2 cellular contexts compared by ENCODE assay signal in the genomic region with DNA sequence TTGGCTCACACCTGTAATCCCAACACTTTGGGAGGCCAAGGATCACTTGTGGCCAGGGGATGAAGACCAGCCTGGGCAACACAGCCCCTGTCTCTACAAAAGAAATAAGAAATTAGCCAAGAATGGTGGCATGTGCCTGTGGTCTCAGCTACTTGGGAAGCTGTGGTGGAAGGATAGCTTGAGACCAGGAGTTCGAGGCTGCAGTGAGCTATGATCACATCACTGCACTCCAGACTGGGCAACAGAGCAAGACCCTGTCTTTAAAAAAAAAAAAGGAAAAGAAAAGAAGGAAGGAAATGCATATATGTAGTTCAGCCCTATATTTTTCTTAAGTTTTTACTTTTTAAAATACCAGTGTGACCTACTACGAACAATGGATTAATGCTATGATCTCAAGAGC.
TF ChIP-seq lines count a peak whose summit lies in the region.

No MANE protein-coding gene starts in this region.

TF ChIP-seq in HepG2, 621 proteins besides CTCF, POLR2A, EP300 and RAD21:
- TF ChIP-seq MZF1 (CRISPR knock-in tag; IDR thresholded peaks at IDR 0.05; ENCODE audit: borderline replicate concordance) (no peak), ZNF121 (CRISPR knock-in tag; IDR thresholded peaks at IDR 0.05) (peak; percentile 85)

TF ChIP-seq in endothelial cell of umbilical vein, 7 proteins besides CTCF, POLR2A, EP300 and RAD21:
- TF ChIP-seq MYC (IDR thresholded peaks at IDR 0.05; ENCODE audit: low read depth, low read length) = no peak
- TF ChIP-seq POLR2AphosphoS5 (IDR thresholded peaks at IDR 0.05; ENCODE audit: insufficient read depth, low read depth, low read length) = no peak
- no peak for TF ChIP-seq GATA2 (IDR thresholded peaks at IDR 0.05; ENCODE audit: insufficient read depth, insufficient read length, low read depth, low read length)
- TF ChIP-seq FOS (IDR thresholded peaks at IDR 0.05; ENCODE audit: borderline replicate concordance, insufficient read depth, low read length) = no peak
- TF ChIP-seq JUN (IDR thresholded peaks at IDR 0.05; ENCODE audit: borderline replicate concordance, insufficient read depth, insufficient read length, low read depth) = no peak
- no peak for TF ChIP-seq EZH2 (IDR thresholded peaks at IDR 0.05; ENCODE audit: borderline replicate concordance, low read depth, low read length, severe bottlenecking)
- TF ChIP-seq, protein P1, sequence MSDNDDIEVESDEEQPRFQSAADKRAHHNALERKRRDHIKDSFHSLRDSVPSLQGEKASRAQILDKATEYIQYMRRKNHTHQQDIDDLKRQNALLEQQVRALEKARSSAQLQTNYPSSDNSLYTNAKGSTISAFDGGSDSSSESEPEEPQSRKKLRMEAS (IDR thresholded peaks at IDR 0.05; ENCODE audit: insufficient read depth, insufficient read length) = no peak
